ENCODE assay signal across 27 cellular contexts in the genomic region with DNA sequence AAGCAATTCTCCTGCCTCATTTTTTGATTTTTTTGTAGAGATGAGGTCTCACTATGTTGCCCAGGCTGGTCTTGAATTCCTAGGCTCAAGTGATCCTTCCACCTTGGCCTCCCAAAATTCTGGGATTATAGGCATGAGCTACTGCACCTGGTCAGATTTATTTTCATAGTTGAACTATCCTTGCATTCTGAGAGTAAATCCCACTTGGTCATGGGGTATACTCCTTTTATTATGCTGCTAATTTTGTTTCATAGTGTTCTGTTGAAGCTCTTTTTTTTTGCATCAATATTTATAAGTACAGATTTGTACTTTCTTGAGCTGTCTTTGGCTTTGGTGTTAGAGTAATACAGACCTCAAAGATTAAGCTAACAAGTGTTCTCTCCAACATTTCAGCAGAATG.
"Had no signal": no experiment of that assay in that cellular context is flagged by ENCODE, and none has a peak within 500 bp of the region (broad histone marks: within the 10 kb centered on the region; RNA-seq: fewer than 3 reads in every experiment).

No MANE protein-coding gene starts in this region.

- H3K27ac ChIP-seq: stomach, suprapubic skin, testis, thoracic aorta, thyroid gland, tibial artery, tibial nerve, transverse colon, upper lobe of left lung, upper lobe of right lung, uterus, vagina had no signal

- H3K4me3 ChIP-seq: stomach, suprapubic skin, testis, thoracic aorta, thyroid gland, tibial artery, tibial nerve, transverse colon, upper lobe of left lung, upper lobe of right lung, uterus, vagina had no signal

- H3K9me3 ChIP-seq: testis, thyroid gland, vagina had no signal

- ATAC-seq: stimulated activated effector memory CD8-positive, alpha-beta T cell treated with anti-CD3 and anti-CD28 coated beads, Interleukin-12 subunit alpha, Interleukin-12 subunit beta, amount 100 ng/mL, for 72 hours; stimulated activated memory B cell treated with anti-CD40 and anti-IgM and Interleukin-4, amounts not matched to agents 10 μg/mL and 1 μg/mL and 100 μg/mL, for 72 hours; stimulated activated naive B cell treated with anti-CD40 and anti-IgM and Interleukin-4, amounts not matched to agents 10 μg/mL and 1 μg/mL and 100 μg/mL, for 72 hours; stimulated activated naive CD8-positive, alpha-beta T cell treated with anti-CD3 and anti-CD28 coated beads, Interleukin-15, amount 100 ng/mL, for 72 hours; stimulated activated naive CD8-positive, alpha-beta T cell treated with anti-CD3 and anti-CD28 coated beads, Interleukin-15, Interleukin-2, amounts not matched to agents 100 U/mL and 50 U/mL, for 24 hours; upper lobe of right lung had no signal

- H3K27me3 ChIP-seq: testis, thyroid gland, upper lobe of left lung, uterus, vagina had no signal

- DNase-seq: stimulated activated CD4-positive, alpha-beta T cell treated with anti-CD3 and anti-CD28 coated beads, Interleukin-2, amount 100 ng/mL, for 48 hours; stimulated activated CD4-positive, alpha-beta T cell treated with anti-CD3 and anti-CD28 coated beads, Interleukin-4, amount 100 ng/mL, for 1 hour; stimulated activated CD4-positive, alpha-beta T cell treated with anti-CD3 and anti-CD28 coated beads, Interleukin-4, amount 100 ng/mL, for 24 hours; stimulated activated CD4-positive, alpha-beta T cell treated with anti-CD3 and anti-CD28 coated beads, Interleukin-4, amount 100 ng/mL, for 4 hours; stimulated activated CD8-positive, alpha-beta memory T cell treated with anti-CD3 and anti-CD28 coated beads, Interleukin-4, amount 100 ng/mL, for 48 hours; stimulated activated naive B cell treated with anti-CD40 and anti-IgM and Interleukin-4, amounts not matched to agents 10 μg/mL and 1 μg/mL and 100 μg/mL, for 72 hours; stimulated activated naive CD4-positive, alpha-beta T cell; stimulated activated naive CD4-positive, alpha-beta T cell treated with Interleukin-2 at 50 U/mL for 16 hours; stimulated activated naive CD8-positive, alpha-beta T cell treated with anti-CD3 and anti-CD28 coated beads, Interleukin-15, amount 100 ng/mL, for 72 hours; stimulated activated naive CD8-positive, alpha-beta T cell treated with anti-CD3 and anti-CD28 coated beads, Interleukin-15, Interleukin-2, amounts not matched to agents 100 U/mL and 50 U/mL, for 24 hours; stomach; substantia nigra; testis; thyroid gland; tibial artery; transverse colon; trophoblast cell; upper lobe of left lung; upper lobe of right lung; uterus had no signal

- H3K36me3 ChIP-seq: stomach, suprapubic skin, thoracic aorta, thyroid gland, tibial nerve, transverse colon, upper lobe of left lung, upper lobe of right lung, uterus, vagina had no signal

- H3K4me1 ChIP-seq: stomach, suprapubic skin, testis, thyroid gland, tibial artery, tibial nerve, transverse colon, upper lobe of left lung, upper lobe of right lung, uterus, vagina had no signal

- FAIRE-seq: urothelium cell line had no signal
